1 cellular context compared by ENCODE assay signal in the genomic region with DNA sequence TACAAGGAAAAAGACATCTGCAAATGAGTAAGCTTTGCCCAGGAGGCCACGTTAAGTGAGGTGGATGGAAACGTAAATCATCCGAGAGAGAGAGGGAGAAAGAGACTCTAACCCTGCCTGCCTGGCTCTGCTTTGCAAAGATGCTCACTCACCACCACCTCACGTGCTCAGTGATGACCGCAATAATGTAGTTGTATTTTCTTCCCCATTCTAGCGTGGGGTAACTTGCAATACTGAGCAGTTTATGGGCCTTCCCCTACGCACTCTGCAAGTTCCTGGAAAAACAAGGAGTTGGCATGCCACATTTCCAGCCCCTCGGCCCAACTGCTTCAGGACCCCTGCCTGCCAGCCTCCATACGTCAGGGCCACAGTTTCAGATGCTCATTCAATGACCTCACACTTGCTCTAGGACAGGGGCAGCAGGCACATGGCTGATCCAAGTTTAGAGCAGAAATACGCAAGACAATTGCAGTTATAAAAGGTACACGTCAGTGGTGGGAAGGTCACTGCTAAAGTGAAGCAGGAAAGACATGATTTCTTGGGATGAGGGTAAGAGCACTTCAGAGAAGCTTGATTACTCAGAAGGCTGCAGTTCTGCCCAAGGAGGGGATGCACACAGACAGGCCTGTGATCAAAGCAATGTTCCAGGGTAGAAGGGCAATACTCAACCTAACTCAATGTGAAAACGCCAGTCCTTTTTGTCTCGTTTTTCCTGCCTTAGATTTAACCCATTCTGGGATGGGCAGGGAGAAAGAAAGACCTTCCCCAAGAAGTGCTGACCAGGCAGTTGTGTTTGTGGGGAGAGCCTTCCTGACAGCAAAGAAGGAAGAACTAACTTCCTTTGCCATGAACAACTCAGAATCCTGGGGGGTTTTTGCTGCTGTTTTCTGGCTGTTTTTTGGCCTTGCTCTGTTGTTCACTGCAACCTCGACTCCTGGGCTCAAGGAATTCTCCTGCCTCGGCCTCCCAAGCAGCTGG.
TF ChIP-seq lines count a peak whose summit lies in the region.

No MANE protein-coding gene starts in this region.

TF ChIP-seq in K562, 482 proteins besides CTCF, POLR2A, EP300 and RAD21 (continued from another document):
- TF ChIP-seq, protein P1, sequence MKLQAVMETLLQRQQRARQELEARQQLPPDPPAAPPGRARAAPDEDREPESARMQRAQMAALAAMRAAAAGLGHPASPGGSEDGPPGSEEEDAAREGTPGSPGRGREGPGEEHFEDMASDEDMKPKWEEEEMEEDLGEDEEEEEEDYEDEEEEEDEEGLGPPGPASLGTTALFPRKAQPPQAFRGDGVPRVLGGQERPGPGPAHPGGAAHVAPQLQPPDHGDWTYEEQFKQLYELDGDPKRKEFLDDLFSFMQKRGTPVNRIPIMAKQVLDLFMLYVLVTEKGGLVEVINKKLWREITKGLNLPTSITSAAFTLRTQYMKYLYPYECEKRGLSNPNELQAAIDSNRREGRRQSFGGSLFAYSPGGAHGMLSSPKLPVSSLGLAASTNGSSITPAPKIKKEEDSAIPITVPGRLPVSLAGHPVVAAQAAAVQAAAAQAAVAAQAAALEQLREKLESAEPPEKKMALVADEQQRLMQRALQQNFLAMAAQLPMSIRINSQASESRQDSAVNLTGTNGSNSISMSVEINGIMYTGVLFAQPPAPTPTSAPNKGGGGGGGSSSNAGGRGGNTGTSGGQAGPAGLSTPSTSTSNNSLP (IDR thresholded peaks at IDR 0.05; ENCODE audit: borderline replicate concordance, low read depth, low read length), result no peak
- TF ChIP-seq JUN (IDR thresholded peaks at IDR 0.05; ENCODE audit: borderline replicate concordance, low read depth, low read length) (no peak), JUN (CRISPR knock-in tag; IDR thresholded peaks at IDR 0.05; ENCODE audit: borderline replicate concordance) (no peak), MAFF (IDR thresholded peaks at IDR 0.05; ENCODE audit: low read length) (peak; percentile 37), MYNN (IDR thresholded peaks at IDR 0.05) (no peak), MYNN (CRISPR knock-in tag; IDR thresholded peaks at IDR 0.05) (no peak), NR4A1 (CRISPR knock-in tag; IDR thresholded peaks at IDR 0.05) (no peak), NR4A1 (tag; IDR thresholded peaks at IDR 0.05) (no peak), GATA2 (CRISPR knock-in tag; IDR thresholded peaks at IDR 0.05) (no peak), MAZ (CRISPR knock-in tag; conservative IDR thresholded peaks at IDR 0.05 in 1 of 2, IDR thresholded peaks at IDR 0.05 in 1 of 2) (no peak), PHF8 (IDR thresholded peaks at IDR 0.05; ENCODE audit: borderline replicate concordance, low read length) (no peak), RBM39 (optimal IDR thresholded peaks at IDR 0.05; ENCODE audit: low read depth, low read length) (no peak), MAFG (tag; conservative IDR thresholded peaks at IDR 0.05) (peak; percentile 51; the same call in 1 of the 2 replicates), CBX2 (IDR thresholded peaks at IDR 0.05; ENCODE audit: insufficient read depth, low read length, poor library complexity, severe bottlenecking) (no peak), CBX3 (IDR thresholded peaks at IDR 0.05; ENCODE audit: borderline replicate concordance in 1 of 2, low read length in 2 of 2) (no peak), TGIF2 (CRISPR knock-in tag; IDR thresholded peaks at IDR 0.05) (no peak)
- TF ChIP-seq, protein P2, sequence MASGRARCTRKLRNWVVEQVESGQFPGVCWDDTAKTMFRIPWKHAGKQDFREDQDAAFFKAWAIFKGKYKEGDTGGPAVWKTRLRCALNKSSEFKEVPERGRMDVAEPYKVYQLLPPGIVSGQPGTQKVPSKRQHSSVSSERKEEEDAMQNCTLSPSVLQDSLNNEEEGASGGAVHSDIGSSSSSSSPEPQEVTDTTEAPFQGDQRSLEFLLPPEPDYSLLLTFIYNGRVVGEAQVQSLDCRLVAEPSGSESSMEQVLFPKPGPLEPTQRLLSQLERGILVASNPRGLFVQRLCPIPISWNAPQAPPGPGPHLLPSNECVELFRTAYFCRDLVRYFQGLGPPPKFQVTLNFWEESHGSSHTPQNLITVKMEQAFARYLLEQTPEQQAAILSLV (tag; IDR thresholded peaks at IDR 0.05), result no peak
- TF ChIP-seq, protein P3, sequence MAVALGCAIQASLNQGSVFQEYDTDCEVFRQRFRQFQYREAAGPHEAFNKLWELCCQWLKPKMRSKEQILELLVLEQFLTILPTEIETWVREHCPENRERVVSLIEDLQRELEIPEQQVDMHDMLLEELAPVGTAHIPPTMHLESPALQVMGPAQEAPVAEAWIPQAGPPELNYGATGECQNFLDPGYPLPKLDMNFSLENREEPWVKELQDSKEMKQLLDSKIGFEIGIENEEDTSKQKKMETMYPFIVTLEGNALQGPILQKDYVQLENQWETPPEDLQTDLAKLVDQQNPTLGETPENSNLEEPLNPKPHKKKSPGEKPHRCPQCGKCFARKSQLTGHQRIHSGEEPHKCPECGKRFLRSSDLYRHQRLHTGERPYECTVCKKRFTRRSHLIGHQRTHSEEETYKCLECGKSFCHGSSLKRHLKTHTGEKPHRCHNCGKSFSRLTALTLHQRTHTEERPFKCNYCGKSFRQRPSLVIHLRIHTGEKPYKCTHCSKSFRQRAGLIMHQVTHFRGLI (CRISPR knock-in tag; IDR thresholded peaks at IDR 0.05), result no peak
- TF ChIP-seq, protein P4, sequence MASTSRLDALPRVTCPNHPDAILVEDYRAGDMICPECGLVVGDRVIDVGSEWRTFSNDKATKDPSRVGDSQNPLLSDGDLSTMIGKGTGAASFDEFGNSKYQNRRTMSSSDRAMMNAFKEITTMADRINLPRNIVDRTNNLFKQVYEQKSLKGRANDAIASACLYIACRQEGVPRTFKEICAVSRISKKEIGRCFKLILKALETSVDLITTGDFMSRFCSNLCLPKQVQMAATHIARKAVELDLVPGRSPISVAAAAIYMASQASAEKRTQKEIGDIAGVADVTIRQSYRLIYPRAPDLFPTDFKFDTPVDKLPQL (IDR thresholded peaks at IDR 0.05; ENCODE audit: extremely low read depth, insufficient read length), result no peak
- TF ChIP-seq, protein P5, sequence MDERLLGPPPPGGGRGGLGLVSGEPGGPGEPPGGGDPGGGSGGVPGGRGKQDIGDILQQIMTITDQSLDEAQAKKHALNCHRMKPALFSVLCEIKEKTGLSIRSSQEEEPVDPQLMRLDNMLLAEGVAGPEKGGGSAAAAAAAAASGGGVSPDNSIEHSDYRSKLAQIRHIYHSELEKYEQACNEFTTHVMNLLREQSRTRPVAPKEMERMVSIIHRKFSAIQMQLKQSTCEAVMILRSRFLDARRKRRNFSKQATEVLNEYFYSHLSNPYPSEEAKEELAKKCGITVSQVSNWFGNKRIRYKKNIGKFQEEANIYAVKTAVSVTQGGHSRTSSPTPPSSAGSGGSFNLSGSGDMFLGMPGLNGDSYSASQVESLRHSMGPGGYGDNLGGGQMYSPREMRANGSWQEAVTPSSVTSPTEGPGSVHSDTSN (CRISPR knock-in tag; IDR thresholded peaks at IDR 0.05; ENCODE audit: low read depth), result no peak
- TF ChIP-seq, protein P5 (tag; conservative IDR thresholded peaks at IDR 0.05; ENCODE audit: low read depth), result 0 out of 2 replicates have a peak, but pooled peaks have one; percentile 20
- TF ChIP-seq, protein P6, sequence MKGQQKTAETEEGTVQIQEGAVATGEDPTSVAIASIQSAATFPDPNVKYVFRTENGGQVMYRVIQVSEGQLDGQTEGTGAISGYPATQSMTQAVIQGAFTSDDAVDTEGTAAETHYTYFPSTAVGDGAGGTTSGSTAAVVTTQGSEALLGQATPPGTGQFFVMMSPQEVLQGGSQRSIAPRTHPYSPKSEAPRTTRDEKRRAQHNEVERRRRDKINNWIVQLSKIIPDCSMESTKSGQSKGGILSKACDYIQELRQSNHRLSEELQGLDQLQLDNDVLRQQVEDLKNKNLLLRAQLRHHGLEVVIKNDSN (CRISPR knock-in tag; IDR thresholded peaks at IDR 0.05), result no peak
